ENCODE assay signal across 1 cellular context in the genomic region with DNA sequence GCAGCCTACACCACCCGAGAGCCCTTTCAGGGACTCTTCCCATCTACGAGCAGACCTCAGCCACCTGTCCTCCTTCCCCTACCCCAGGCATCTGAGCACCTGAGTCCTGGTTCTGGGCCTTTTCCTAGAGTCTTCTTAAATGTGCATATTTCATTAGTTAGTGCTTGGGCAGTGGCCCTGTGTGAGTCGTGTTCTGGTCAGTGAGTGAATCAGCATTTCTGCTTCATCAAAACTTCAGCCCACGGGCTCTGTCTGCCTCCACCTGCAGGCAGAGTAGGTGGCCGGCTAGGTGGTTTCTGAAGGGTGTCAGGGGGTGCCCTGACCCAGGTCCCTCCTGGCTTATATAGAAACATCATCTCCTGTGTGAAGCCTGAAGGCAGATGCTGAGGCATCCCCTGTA.
TF ChIP-seq lines count a peak whose summit lies in the region.

No MANE protein-coding gene starts in this region.

TF ChIP-seq in K562, 482 proteins besides CTCF, POLR2A, EP300 and RAD21 (continued from another document):
- TF ChIP-seq DPF2 (IDR thresholded peaks at IDR 0.05) (0 out of 2 replicates have a peak, but pooled peaks have one; percentile 17), MCM5 (IDR thresholded peaks at IDR 0.05; ENCODE audit: low read depth) (no peak), GATA2 (CRISPR knock-in tag; IDR thresholded peaks at IDR 0.05) (no peak), ZNF253 (CRISPR knock-in tag; conservative IDR thresholded peaks at IDR 0.05) (no peak), RBM25 (IDR thresholded peaks at IDR 0.05; ENCODE audit: low read depth, low read length, severe bottlenecking) (no peak), ZNF282 (CRISPR knock-in tag; IDR thresholded peaks at IDR 0.05) (no peak), BRD4 (IDR thresholded peaks at IDR 0.05) (no peak), C11orf30 (IDR thresholded peaks at IDR 0.05; ENCODE audit: low read depth) (peak; percentile 86), KLF1 (tag; IDR thresholded peaks at IDR 0.05) (no peak), NFXL1 (CRISPR knock-in tag; IDR thresholded peaks at IDR 0.05) (no peak), RHOXF2B (CRISPR knock-in tag; conservative IDR thresholded peaks at IDR 0.05) (no peak), BMI1 (IDR thresholded peaks at IDR 0.05; ENCODE audit: low read length) (no peak), ELF4 (CRISPR knock-in tag; IDR thresholded peaks at IDR 0.05) (no peak), POLR2H (tag; IDR thresholded peaks at IDR 0.05; ENCODE audit: low read depth) (no peak), TEAD1 (CRISPR knock-in tag; IDR thresholded peaks at IDR 0.05) (no peak), ZNF316 (IDR thresholded peaks at IDR 0.05) (peak; percentile 79), MTA1 (IDR thresholded peaks at IDR 0.05; ENCODE audit: borderline replicate concordance) (0 out of 2 replicates have a peak, but pooled peaks have one; percentile 25), FOXA3 (CRISPR knock-in tag; conservative IDR thresholded peaks at IDR 0.05 in 1 of 2, IDR thresholded peaks at IDR 0.05 in 1 of 2) (no peak), NFE2 (IDR thresholded peaks at IDR 0.05; ENCODE audit: low read depth) (peak; percentile 92), MAZ (CRISPR knock-in tag; conservative IDR thresholded peaks at IDR 0.05 in 1 of 2, IDR thresholded peaks at IDR 0.05 in 1 of 2) (no peak), XRCC5 (IDR thresholded peaks at IDR 0.05; ENCODE audit: low read depth, low read length) (no peak), ZNF695 (CRISPR knock-in tag; IDR thresholded peaks at IDR 0.05) (no peak)
- TF ChIP-seq, protein P1, sequence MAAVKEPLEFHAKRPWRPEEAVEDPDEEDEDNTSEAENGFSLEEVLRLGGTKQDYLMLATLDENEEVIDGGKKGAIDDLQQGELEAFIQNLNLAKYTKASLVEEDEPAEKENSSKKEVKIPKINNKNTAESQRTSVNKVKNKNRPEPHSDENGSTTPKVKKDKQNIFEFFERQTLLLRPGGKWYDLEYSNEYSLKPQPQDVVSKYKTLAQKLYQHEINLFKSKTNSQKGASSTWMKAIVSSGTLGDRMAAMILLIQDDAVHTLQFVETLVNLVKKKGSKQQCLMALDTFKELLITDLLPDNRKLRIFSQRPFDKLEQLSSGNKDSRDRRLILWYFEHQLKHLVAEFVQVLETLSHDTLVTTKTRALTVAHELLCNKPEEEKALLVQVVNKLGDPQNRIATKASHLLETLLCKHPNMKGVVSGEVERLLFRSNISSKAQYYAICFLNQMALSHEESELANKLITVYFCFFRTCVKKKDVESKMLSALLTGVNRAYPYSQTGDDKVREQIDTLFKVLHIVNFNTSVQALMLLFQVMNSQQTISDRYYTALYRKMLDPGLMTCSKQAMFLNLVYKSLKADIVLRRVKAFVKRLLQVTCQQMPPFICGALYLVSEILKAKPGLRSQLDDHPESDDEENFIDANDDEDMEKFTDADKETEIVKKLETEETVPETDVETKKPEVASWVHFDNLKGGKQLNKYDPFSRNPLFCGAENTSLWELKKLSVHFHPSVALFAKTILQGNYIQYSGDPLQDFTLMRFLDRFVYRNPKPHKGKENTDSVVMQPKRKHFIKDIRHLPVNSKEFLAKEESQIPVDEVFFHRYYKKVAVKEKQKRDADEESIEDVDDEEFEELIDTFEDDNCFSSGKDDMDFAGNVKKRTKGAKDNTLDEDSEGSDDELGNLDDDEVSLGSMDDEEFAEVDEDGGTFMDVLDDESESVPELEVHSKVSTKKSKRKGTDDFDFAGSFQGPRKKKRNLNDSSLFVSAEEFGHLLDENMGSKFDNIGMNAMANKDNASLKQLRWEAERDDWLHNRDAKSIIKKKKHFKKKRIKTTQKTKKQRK (IDR thresholded peaks at IDR 0.05; ENCODE audit: borderline replicate concordance, low read depth, low read length) = no peak
- TF ChIP-seq, protein P2, sequence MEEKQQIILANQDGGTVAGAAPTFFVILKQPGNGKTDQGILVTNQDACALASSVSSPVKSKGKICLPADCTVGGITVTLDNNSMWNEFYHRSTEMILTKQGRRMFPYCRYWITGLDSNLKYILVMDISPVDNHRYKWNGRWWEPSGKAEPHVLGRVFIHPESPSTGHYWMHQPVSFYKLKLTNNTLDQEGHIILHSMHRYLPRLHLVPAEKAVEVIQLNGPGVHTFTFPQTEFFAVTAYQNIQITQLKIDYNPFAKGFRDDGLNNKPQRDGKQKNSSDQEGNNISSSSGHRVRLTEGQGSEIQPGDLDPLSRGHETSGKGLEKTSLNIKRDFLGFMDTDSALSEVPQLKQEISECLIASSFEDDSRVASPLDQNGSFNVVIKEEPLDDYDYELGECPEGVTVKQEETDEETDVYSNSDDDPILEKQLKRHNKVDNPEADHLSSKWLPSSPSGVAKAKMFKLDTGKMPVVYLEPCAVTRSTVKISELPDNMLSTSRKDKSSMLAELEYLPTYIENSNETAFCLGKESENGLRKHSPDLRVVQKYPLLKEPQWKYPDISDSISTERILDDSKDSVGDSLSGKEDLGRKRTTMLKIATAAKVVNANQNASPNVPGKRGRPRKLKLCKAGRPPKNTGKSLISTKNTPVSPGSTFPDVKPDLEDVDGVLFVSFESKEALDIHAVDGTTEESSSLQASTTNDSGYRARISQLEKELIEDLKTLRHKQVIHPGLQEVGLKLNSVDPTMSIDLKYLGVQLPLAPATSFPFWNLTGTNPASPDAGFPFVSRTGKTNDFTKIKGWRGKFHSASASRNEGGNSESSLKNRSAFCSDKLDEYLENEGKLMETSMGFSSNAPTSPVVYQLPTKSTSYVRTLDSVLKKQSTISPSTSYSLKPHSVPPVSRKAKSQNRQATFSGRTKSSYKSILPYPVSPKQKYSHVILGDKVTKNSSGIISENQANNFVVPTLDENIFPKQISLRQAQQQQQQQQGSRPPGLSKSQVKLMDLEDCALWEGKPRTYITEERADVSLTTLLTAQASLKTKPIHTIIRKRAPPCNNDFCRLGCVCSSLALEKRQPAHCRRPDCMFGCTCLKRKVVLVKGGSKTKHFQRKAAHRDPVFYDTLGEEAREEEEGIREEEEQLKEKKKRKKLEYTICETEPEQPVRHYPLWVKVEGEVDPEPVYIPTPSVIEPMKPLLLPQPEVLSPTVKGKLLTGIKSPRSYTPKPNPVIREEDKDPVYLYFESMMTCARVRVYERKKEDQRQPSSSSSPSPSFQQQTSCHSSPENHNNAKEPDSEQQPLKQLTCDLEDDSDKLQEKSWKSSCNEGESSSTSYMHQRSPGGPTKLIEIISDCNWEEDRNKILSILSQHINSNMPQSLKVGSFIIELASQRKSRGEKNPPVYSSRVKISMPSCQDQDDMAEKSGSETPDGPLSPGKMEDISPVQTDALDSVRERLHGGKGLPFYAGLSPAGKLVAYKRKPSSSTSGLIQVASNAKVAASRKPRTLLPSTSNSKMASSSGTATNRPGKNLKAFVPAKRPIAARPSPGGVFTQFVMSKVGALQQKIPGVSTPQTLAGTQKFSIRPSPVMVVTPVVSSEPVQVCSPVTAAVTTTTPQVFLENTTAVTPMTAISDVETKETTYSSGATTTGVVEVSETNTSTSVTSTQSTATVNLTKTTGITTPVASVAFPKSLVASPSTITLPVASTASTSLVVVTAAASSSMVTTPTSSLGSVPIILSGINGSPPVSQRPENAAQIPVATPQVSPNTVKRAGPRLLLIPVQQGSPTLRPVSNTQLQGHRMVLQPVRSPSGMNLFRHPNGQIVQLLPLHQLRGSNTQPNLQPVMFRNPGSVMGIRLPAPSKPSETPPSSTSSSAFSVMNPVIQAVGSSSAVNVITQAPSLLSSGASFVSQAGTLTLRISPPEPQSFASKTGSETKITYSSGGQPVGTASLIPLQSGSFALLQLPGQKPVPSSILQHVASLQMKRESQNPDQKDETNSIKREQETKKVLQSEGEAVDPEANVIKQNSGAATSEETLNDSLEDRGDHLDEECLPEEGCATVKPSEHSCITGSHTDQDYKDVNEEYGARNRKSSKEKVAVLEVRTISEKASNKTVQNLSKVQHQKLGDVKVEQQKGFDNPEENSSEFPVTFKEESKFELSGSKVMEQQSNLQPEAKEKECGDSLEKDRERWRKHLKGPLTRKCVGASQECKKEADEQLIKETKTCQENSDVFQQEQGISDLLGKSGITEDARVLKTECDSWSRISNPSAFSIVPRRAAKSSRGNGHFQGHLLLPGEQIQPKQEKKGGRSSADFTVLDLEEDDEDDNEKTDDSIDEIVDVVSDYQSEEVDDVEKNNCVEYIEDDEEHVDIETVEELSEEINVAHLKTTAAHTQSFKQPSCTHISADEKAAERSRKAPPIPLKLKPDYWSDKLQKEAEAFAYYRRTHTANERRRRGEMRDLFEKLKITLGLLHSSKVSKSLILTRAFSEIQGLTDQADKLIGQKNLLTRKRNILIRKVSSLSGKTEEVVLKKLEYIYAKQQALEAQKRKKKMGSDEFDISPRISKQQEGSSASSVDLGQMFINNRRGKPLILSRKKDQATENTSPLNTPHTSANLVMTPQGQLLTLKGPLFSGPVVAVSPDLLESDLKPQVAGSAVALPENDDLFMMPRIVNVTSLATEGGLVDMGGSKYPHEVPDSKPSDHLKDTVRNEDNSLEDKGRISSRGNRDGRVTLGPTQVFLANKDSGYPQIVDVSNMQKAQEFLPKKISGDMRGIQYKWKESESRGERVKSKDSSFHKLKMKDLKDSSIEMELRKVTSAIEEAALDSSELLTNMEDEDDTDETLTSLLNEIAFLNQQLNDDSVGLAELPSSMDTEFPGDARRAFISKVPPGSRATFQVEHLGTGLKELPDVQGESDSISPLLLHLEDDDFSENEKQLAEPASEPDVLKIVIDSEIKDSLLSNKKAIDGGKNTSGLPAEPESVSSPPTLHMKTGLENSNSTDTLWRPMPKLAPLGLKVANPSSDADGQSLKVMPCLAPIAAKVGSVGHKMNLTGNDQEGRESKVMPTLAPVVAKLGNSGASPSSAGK (IDR thresholded peaks at IDR 0.05) = no peak
- TF ChIP-seq, protein P3, sequence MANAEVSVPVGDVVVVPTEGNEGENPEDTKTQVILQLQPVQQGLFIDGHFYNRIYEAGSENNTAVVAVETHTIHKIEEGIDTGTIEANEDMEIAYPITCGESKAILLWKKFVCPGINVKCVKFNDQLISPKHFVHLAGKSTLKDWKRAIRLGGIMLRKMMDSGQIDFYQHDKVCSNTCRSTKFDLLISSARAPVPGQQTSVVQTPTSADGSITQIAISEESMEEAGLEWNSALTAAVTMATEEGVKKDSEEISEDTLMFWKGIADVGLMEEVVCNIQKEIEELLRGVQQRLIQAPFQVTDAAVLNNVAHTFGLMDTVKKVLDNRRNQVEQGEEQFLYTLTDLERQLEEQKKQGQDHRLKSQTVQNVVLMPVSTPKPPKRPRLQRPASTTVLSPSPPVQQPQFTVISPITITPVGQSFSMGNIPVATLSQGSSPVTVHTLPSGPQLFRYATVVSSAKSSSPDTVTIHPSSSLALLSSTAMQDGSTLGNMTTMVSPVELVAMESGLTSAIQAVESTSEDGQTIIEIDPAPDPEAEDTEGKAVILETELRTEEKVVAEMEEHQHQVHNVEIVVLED (CRISPR knock-in tag; IDR thresholded peaks at IDR 0.05) = no peak
